In the genomic region with DNA sequence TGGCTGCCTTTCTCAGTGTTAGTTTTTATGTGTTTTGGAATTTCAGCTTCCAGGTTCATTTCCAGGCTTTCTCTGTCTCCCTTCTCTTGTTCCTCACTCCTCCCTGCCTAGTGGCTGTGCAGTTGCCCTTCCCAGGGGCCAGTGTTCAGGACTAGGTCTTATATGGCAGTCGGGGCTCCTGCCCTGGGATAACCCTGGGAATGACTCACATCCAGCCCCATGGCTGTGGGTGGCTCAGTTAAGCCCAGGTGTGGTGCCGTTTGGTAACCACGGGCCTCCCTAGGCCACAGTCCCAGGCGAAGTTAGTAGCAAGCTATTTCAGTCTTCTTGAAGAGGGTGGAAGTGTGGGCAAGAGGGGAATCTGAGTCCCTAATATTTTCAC, we compare ENCODE assay signal across 1 cellular context.
TF ChIP-seq lines count a peak whose summit lies in the region.

No MANE protein-coding gene starts in this region.

TF ChIP-seq in HepG2, 621 proteins besides CTCF, POLR2A, EP300 and RAD21 (continued from another document):
- TF ChIP-seq, protein P1, sequence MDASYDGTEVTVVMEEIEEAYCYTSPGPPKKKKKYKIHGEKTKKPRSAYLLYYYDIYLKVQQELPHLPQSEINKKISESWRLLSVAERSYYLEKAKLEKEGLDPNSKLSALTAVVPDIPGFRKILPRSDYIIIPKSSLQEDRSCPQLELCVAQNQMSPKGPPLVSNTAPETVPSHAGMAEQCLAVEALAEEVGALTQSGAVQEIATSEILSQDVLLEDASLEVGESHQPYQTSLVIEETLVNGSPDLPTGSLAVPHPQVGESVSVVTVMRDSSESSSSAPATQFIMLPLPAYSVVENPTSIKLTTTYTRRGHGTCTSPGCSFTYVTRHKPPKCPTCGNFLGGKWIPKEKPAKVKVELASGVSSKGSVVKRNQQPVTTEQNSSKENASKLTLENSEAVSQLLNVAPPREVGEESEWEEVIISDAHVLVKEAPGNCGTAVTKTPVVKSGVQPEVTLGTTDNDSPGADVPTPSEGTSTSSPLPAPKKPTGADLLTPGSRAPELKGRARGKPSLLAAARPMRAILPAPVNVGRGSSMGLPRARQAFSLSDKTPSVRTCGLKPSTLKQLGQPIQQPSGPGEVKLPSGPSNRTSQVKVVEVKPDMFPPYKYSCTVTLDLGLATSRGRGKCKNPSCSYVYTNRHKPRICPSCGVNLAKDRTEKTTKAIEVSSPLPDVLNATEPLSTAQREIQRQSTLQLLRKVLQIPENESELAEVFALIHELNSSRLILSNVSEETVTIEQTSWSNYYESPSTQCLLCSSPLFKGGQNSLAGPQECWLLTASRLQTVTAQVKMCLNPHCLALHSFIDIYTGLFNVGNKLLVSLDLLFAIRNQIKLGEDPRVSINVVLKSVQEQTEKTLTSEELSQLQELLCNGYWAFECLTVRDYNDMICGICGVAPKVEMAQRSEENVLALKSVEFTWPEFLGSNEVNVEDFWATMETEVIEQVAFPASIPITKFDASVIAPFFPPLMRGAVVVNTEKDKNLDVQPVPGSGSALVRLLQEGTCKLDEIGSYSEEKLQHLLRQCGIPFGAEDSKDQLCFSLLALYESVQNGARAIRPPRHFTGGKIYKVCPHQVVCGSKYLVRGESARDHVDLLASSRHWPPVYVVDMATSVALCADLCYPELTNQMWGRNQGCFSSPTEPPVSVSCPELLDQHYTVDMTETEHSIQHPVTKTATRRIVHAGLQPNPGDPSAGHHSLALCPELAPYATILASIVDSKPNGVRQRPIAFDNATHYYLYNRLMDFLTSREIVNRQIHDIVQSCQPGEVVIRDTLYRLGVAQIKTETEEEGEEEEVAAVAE (CRISPR knock-in tag; IDR thresholded peaks at IDR 0.05; ENCODE audit: borderline replicate concordance) = peak; percentile 70; the same call in 1 of the 2 replicates
- TF ChIP-seq SAP130 (CRISPR knock-in tag; IDR thresholded peaks at IDR 0.05; ENCODE audit: low read depth) (peak; percentile 73), THRA (CRISPR knock-in tag; IDR thresholded peaks at IDR 0.05; ENCODE audit: borderline replicate concordance) (peak; percentile 97), ZNF644 (CRISPR knock-in tag; IDR thresholded peaks at IDR 0.05; ENCODE audit: low read depth) (peak; percentile 82), CEBPG (CRISPR knock-in tag; IDR thresholded peaks at IDR 0.05) (0 out of 2 replicates have a peak, but pooled peaks have one; percentile 22)
